Comparison of ENCODE assay signal across 14 cellular contexts in genomic region chr20:60046011-60046413, GRCh38.
DNase-seq lines count a peak whose midpoint lies in the region; ATAC-seq and TF ChIP-seq lines count a peak whose summit lies in the region.
"Had no signal": no experiment of that assay in that cellular context is flagged by ENCODE, and none has a peak within 500 bp of the region (broad histone marks: within the 10 kb centered on the region; RNA-seq: fewer than 3 reads in every experiment).

No MANE protein-coding gene starts in this region.

- DNase-seq in AML-193 (lab: John Stamatoyannopoulos, UW) (peak; percentile 97 to 98), M059J (ENCODE audit: low read depth) (peak; percentile 94), left lung (no peak), RPMI8226 (no peak), NCI-H1092 treated with DMSO at 0.1 percent for 48 hours (lab: John Stamatoyannopoulos, UW) (no peak)
- DNase-seq in stimulated activated CD4-positive, alpha-beta T cell treated with anti-CD3 and anti-CD28 coated beads, Interleukin-4, amount 100 ng/mL, for 4 hours, result no peak
- DNase-seq: activated CD8-positive, alpha-beta T cell treated with anti-CD3 and anti-CD28 coated beads, Interleukin-2, amount 10 ng/mL, durations not matched to agents 7 days and 5 days; kidney; NCI-H2171; ovary; SK-N-SH had no signal

- peaks cover 0 to 30% of the 10 kb centered on the region in 2 donors for H3K4me1 ChIP-seq in left lung
- H3K4me1 ChIP-seq: adrenal gland had no signal

- peak overlapping the region; percentile 19; the same call in 1 of the 2 replicates for H3K27ac ChIP-seq in VCaP
- peak overlapping the region in 1 of 2 donors; percentile 93 for H3K27ac ChIP-seq in left lung
- H3K27ac ChIP-seq: ovary had no signal

- peak; percentile 48 for ATAC-seq in left lung
- no peak for ATAC-seq in HG02981 (IDR thresholded peaks at IDR 0.05; ENCODE audit: unreplicated experiment)
- ATAC-seq: activated CD8-positive, alpha-beta T cell treated with anti-CD3 and anti-CD28 coated beads, Interleukin-2, amount 10 ng/mL, durations not matched to agents 7 days and 5 days had no signal

- intact Hi-C loops in left lung (cut with DNase I), result no loop called here

- H3K27me3 ChIP-seq in left lung, result peaks cover 0 to 4% of the 10 kb centered on the region in 2 donors
- H3K27me3 ChIP-seq: adrenal gland, ovary had no signal

- no peaks in the 10 kb centered on the region for H3K36me3 ChIP-seq in left lung
- H3K36me3 ChIP-seq: adrenal gland, ovary had no signal

- TF ChIP-seq CTCF in VCaP (conservative IDR thresholded peaks at IDR 0.05) (no peak), left lung (IDR thresholded peaks at IDR 0.05) (no peak)

- H3K4me3 ChIP-seq in left lung, result no peak overlapping the region
- H3K4me3 ChIP-seq: adrenal gland, ovary had no signal

- no peaks in the 10 kb centered on the region for H3K9me3 ChIP-seq in left lung
- H3K9me3 ChIP-seq: adrenal gland, ovary, SK-N-SH had no signal

Comparison
In these comparisons a context has a peak if more than half of its experiments do, and no peak if none do; other contexts are left out.
1. DNase-seq: peak in AML-193 (2 of 2) and M059J (single experiment); none in left lung (0 of 2), stimulated activated CD4-positive, alpha-beta T cell treated with anti-CD3 and anti-CD28 coated beads, Interleukin-4, amount 100 ng/mL, for 4 hours (0 of 2), RPMI8226 (single experiment) and NCI-H1092 treated with DMSO at 0.1 percent for 48 hours (single experiment).